Comparison of ENCODE assay signal across 11 cellular contexts in the genomic region with DNA sequence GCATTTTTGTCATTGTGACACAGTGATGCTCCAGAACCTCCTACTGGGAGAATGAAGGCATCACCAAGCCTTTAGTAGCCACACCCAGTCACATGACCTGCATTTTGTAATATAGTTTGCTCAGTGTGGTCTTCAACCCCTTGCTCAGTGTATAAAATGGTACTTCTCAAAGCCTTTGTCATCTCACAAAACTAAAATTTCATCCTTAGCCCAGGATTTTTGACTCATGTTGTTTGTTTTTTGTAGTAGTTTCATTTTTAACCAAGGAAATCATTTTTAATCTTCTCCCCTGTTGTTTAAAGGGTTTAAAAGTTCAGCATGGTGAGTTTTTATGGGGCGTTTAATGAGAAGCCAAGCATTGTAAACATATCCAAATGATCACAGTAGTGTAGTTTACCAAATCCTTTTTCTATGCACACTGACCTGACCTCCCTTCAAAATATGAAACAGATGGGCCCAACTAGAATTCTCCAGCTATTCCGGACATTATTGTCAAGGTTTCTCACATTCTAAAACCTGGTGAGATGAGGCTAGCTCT. TPM values are rescaled to one million over a fixed set of nuclear protein-coding genes. Genes with fewer than 3 reads are reported as not detected.
DNase-seq lines count a peak whose midpoint lies in the region; ATAC-seq, FAIRE-seq and TF ChIP-seq lines count a peak whose summit lies in the region.
"Had no signal": no experiment of that assay in that cellular context is flagged by ENCODE, and none has a peak within 500 bp of the region (broad histone marks: within the 10 kb centered on the region; RNA-seq: fewer than 3 reads in every experiment).

No MANE protein-coding gene starts in this region.

- no peaks in the 10 kb centered on the region for H3K27me3 ChIP-seq in right atrium auricular region
- no peaks in the 10 kb centered on the region for H3K27me3 ChIP-seq in tibial artery

- peaks cover 0 to 77% of the 10 kb centered on the region in 2 donors for H3K4me1 ChIP-seq in right atrium auricular region
- peaks cover 0 to 73% (median 27%) of the 10 kb centered on the region in 4 donors for H3K4me1 ChIP-seq in tibial artery
- H3K4me1 ChIP-seq in OCI-LY7 (ENCODE audit: insufficient read depth, low read length, poor library complexity, severe bottlenecking) = no peaks in the 10 kb centered on the region

- H3K9me3 ChIP-seq in right atrium auricular region = peaks cover 0 to 7% of the 10 kb centered on the region in 2 donors
- no peaks in the 10 kb centered on the region for H3K9me3 ChIP-seq in tibial artery
- H3K9me3 ChIP-seq in OCI-LY7 (ENCODE audit: low read length) = no peaks in the 10 kb centered on the region

- H3K27ac ChIP-seq in angular gyrus (ENCODE audit: low read depth, low read length) (peak overlapping the region; percentile 53), right atrium auricular region (peak overlapping the region; percentile 48 to 71), tibial artery (peak overlapping the region; percentile 34 to 43), OCI-LY7 (ENCODE audit: low read depth, low read length, poor library complexity, severe bottlenecking) (no peak overlapping the region)
- H3K27ac ChIP-seq: SK-N-MC had no signal

- H3K9me2 ChIP-seq in OCI-LY7 (ENCODE audit: insufficient read depth, low read length) = no peaks in the 10 kb centered on the region

- no peaks in the 10 kb centered on the region for H3K79me2 ChIP-seq in OCI-LY7 (ENCODE audit: insufficient read depth, low read depth, low read length)

- no TSS peak for BruUV-seq in OCI-LY7 (replicated peaks; lab: Mats Ljungman, UMichigan)

- CTCF ChIA-PET in OCI-LY7 (lab: Charles Lee; ENCODE audit: unreplicated experiment) = no interaction called here

- intact Hi-C loops in tibial artery (cut with DNase I; ENCODE audit: low total_unique reads) = no loop called here
- intact Hi-C loops in left colon (cut with DNase I, micrococcal nuclease) = no loop called here
- intact Hi-C loops in OCI-LY7 (cut with micrococcal nuclease; ENCODE audit: unreplicated experiment) = no loop called here

- H3K4me2 ChIP-seq in OCI-LY7 (ENCODE audit: low read length) = no peak overlapping the region

- FAIRE-seq in H54 (lab: Jason Lieb, UNC) = peak; percentile 77

- no peak for TF ChIP-seq POLR2A in H54 (IDR thresholded peaks at IDR 0.05; ENCODE audit: low read depth, low read length)

- DNase-seq in H54 (ENCODE audit: insufficient read length, low spot score) = no peak
- DNase-seq in right atrium auricular region (ENCODE audit: low spot score) = no peak
- no peak for DNase-seq in tibial artery
- DNase-seq in left colon = no peak
- DNase-seq in OCI-LY7 (ENCODE audit: low spot score) = no peak
- no peak for DNase-seq in NCI-H1048 (lab: John Stamatoyannopoulos, UW)
- DNase-seq: effector CD4-positive, alpha-beta T cell; NCI-H446 treated with DMSO at 0.1 percent for 48 hours; nephron progenitor cell had no signal

- H4K20me1 ChIP-seq in OCI-LY7 (ENCODE audit: insufficient read depth, low read length) = no peaks in the 10 kb centered on the region

- H3K4me3 ChIP-seq in right atrium auricular region (no peak overlapping the region), tibial artery (no peak overlapping the region), OCI-LY7 (ENCODE audit: low read depth, low read length, poor library complexity, severe bottlenecking) (no peak overlapping the region)
- H3K4me3 ChIP-seq: SK-N-MC had no signal

- no peak for ATAC-seq in left colon

- H3K36me3 ChIP-seq in right atrium auricular region = no peaks in the 10 kb centered on the region
- peaks cover 0 to 7% (median 0%) of the 10 kb centered on the region in 3 donors for H3K36me3 ChIP-seq in tibial artery
- H3K36me3 ChIP-seq in OCI-LY7 (ENCODE audit: insufficient read depth, low read length) = no peaks in the 10 kb centered on the region

- no peak overlapping the region for H2AFZ ChIP-seq in OCI-LY7 (ENCODE audit: low read length)

- TF ChIP-seq CTCF in right atrium auricular region (IDR thresholded peaks at IDR 0.05) (no peak), tibial artery (IDR thresholded peaks at IDR 0.05) (no peak), OCI-LY7 (conservative IDR thresholded peaks at IDR 0.05; ENCODE audit: low read length) (no peak)

- POLR2A ChIA-PET in OCI-LY7 (lab: Charles Lee) = interaction anchor here (0.5 kb wide), 1 partner anchor 240 kb away, joined by 4 read pairs; no protein-coding TSS in a partner anchor

RNA-seq across cellular contexts. Expression of gene SCHIP1, which starts 25.4 kb away (rescaled TPM):
- total RNA-seq in right atrium auricular region (10 to 100 TPM; 88.7 to 96.5 TPM), left colon (1 to 10 TPM in 1 of 2 donors, under 1 TPM in 1; 0.67 to 2.7 TPM), OCI-LY7 (2022) (not detected in 2 replicates)
- not detected in 2 replicates for total RNA-seq in OCI-LY7 (2014; rRNA removed; shearing (Covaris generic))

Comparison
In these comparisons a context has a peak if more than half of its experiments do, and no peak if none do; other contexts are left out.
1. RNA of gene SCHIP1, which starts 25.4 kb away (total RNA-seq): 88.7 to 96.5 TPM in right atrium auricular region; 0.67 to 2.7 TPM in left colon and not detected in OCI-LY7; every median in the first group is over 10 times any median in the second.